ENCODE assay signal across 8 cellular contexts in genomic region chr11:63916837-63917684, GRCh38. TPM values are rescaled to one million over a fixed set of nuclear protein-coding genes. Genes with fewer than 3 reads are reported as not detected.
DNase-seq lines count a peak whose midpoint lies in the region; ATAC-seq and TF ChIP-seq lines count a peak whose summit lies in the region.

Gene RCOR2, minus strand, starts transcription at chr11:63917164. Its CDS starts 708 bp downstream, at chr11:63916456.

- DNase-seq in AG10803 (ENCODE audit: low read depth) (peak; percentile 90), H7 (peak; percentile 99), NCI-H2196 (lab: John Stamatoyannopoulos, UW; ENCODE audit: unreplicated experiment) (peak; percentile 81), choroid plexus epithelial cell (ENCODE audit: low read depth) (peak; percentile 81), kidney epithelial cell (ENCODE audit: low read depth) (peak; percentile 45)
- DNase-seq in activated CD4-positive, CD25-positive, alpha-beta regulatory T cell (lab: John Stamatoyannopoulos, UW): peak in 3 of 4 experiments; percentile 21 to 24 (median 24)
- DNase-seq in stimulated activated CD4-positive, alpha-beta T cell treated with anti-CD3 and anti-CD28 coated beads, Interleukin-15, amount 100 ng/mL, for 24 hours: peak; percentile 77

- H3K27me3 ChIP-seq in H7 (ENCODE audit: control insufficient read depth, insufficient read depth, low read length) (no peaks in the 10 kb centered on the region), kidney epithelial cell (ENCODE audit: control insufficient read depth, insufficient read depth, low read length) (peaks cover 5% of the 10 kb centered on the region)

- peaks cover 22% of the 10 kb centered on the region for H3K36me3 ChIP-seq in H7 (replicated peaks; ENCODE audit: control insufficient read depth, insufficient read depth, low read length)
- H3K36me3 ChIP-seq in kidney epithelial cell (ENCODE audit: control insufficient read depth, insufficient read depth, low read length): no peaks in the 10 kb centered on the region

- ATAC-seq in GM21381 (IDR thresholded peaks at IDR 0.05; ENCODE audit: unreplicated experiment): no peak

- peak within 1 kb of the TSS; percentile 65 for H3K4me3 ChIP-seq in AG10803 (ENCODE audit: low read length)
- H3K4me3 ChIP-seq in H7 (ENCODE audit: insufficient read depth, low read depth, low read length): peak within 1 kb of the TSS; percentile 87
- H3K4me3 ChIP-seq in choroid plexus epithelial cell (ENCODE audit: low read depth, low read length): peak within 1 kb of the TSS; percentile 52
- H3K4me3 ChIP-seq in kidney epithelial cell (ENCODE audit: low read depth, low read length): peak within 1 kb of the TSS; percentile 54

- TF ChIP-seq CTCF in AG10803 (conservative IDR thresholded peaks at IDR 0.05; ENCODE audit: low read length) (no peak), choroid plexus epithelial cell (conservative IDR thresholded peaks at IDR 0.05; ENCODE audit: low read depth, low read length) (no peak), kidney epithelial cell (IDR thresholded peaks at IDR 0.05; ENCODE audit: insufficient read depth, low read length, poor library complexity, severe bottlenecking) (no peak)

RNA-seq across cellular contexts. Expression of gene RCOR2, which starts in this region (rescaled TPM):
- 63.5 and 66.8 TPM in 2 replicates for total RNA-seq in H7 (2014; rRNA removed; shearing (Covaris generic))
- total RNA-seq in kidney epithelial cell: 7.8 and 11.5 TPM in 2 replicates

Comparison
In these comparisons a context has a peak if more than half of its experiments do, and no peak if none do; other contexts are left out.
1. DNase-seq: peak in every context shown above with its lines; median percentile 99 in H7; 90 in AG10803; 81 in NCI-H2196; 81 in choroid plexus epithelial cell; 77 in stimulated activated CD4-positive, alpha-beta T cell treated with anti-CD3 and anti-CD28 coated beads, Interleukin-15, amount 100 ng/mL, for 24 hours; 45 in kidney epithelial cell; 24 in activated CD4-positive, CD25-positive, alpha-beta regulatory T cell.